ENCODE assay signal across 16 cellular contexts in genomic region chr13:110333837-110334236, GRCh38. TPM values are rescaled to one million over a fixed set of nuclear protein-coding genes. Genes with fewer than 3 reads are reported as not detected.
DNase-seq lines count a peak whose midpoint lies in the region; ATAC-seq and TF ChIP-seq lines count a peak whose summit lies in the region.
"Had no signal": no experiment of that assay in that cellular context is flagged by ENCODE, and none has a peak within 500 bp of the region (broad histone marks: within the 10 kb centered on the region; RNA-seq: fewer than 3 reads in every experiment).

No MANE protein-coding gene starts in this region.

- H3K27me3 Mint-ChIP-seq in chondrocyte (ENCODE audit: low read depth) = no peaks in the 10 kb centered on the region

- no TSS peak for BruUV-seq in IMR-90 (replicated peaks; lab: Mats Ljungman, UMichigan)

- H2BK120ac ChIP-seq in IMR-90 (ENCODE audit: low read depth, low read length) = peak overlapping the region; percentile 25

- 0 out of 2 replicates have a peak, but pooled peaks have one; percentile 15 for TF ChIP-seq POLR2A in IMR-90 (IDR thresholded peaks at IDR 0.05; ENCODE audit: low read depth, low read length)
- no peak for TF ChIP-seq POLR2A in stomach (IDR thresholded peaks at IDR 0.05)

- H2AFZ ChIP-seq in IMR-90 (replicated peaks; ENCODE audit: low read length, poor library complexity) = no peak overlapping the region

- H3K18ac ChIP-seq in IMR-90 (ENCODE audit: low read depth, low read length) = peak overlapping the region; percentile 1; the same call in 1 of the 2 replicates

- peaks cover 32 to 92% of the 10 kb centered on the region in 2 experiments for H3K79me1 ChIP-seq in IMR-90 (ENCODE audit: low read depth in 1 of 2, low read length in 2 of 2)

- intact Hi-C loops in IMR-90 (cut with micrococcal nuclease) = no loop called here
- intact Hi-C loops in stomach (cut with DNase I; ENCODE audit: low total_unique reads) = no loop called here

- no peaks in the 10 kb centered on the region for H3K27me3 ChIP-seq in IMR-90 (ENCODE audit: control insufficient read depth, insufficient read depth, low read length)
- no peaks in the 10 kb centered on the region for H3K27me3 ChIP-seq in muscle layer of colon (ENCODE audit: control insufficient read depth in 1 of 2, insufficient read depth in 2 of 2, low read length in 2 of 2)
- no peaks in the 10 kb centered on the region for H3K27me3 ChIP-seq in stomach
- H3K27me3 ChIP-seq: BLaER1 had no signal

- H4K5ac ChIP-seq in IMR-90 (ENCODE audit: low read depth, low read length) = no peak overlapping the region

- H3K4me3 Mint-ChIP-seq in chondrocyte (ENCODE audit: unreplicated experiment) = no peak overlapping the region
- H3K4me3 Mint-ChIP-seq: CD8-positive, alpha-beta T cell had no signal

- peak overlapping the region; percentile 3; the same call in 1 of the 2 replicates for H3K14ac ChIP-seq in IMR-90 (replicated peaks; ENCODE audit: low read depth, low read length)

- in situ Hi-C loops in IMR-90 (cut with MboI; ENCODE audit: low sequenced_read_pairs) = no loop called here

- H3K36me3 ChIP-seq in IMR-90 (ENCODE audit: control insufficient read depth, insufficient read depth, low read length) = peaks cover 29% of the 10 kb centered on the region
- no peaks in the 10 kb centered on the region for H3K36me3 ChIP-seq in muscle layer of colon (ENCODE audit: insufficient read depth, low read length)
- H3K36me3 ChIP-seq in stomach = no peaks in the 10 kb centered on the region
- H3K36me3 ChIP-seq: BLaER1 had no signal

- POLR2A ChIA-PET in IMR-90 (lab: Charles Lee; ENCODE audit: unreplicated experiment) = interaction anchor here (0.6 kb wide), 1 partner anchor 28 kb away, joined by 4 read pairs; no protein-coding TSS in a partner anchor

- no peak overlapping the region for H3K4me2 ChIP-seq in IMR-90 (ENCODE audit: low read depth, low read length)
- H3K4me2 ChIP-seq: BLaER1 had no signal

- H3K4me3 ChIP-seq in IMR-90 (ENCODE audit: insufficient read depth, low read depth, low read length) (no peak overlapping the region), muscle layer of colon (ENCODE audit: low read depth in 1 of 2, low read length in 2 of 2) (no peak overlapping the region), stomach (no peak overlapping the region)
- H3K4me3 ChIP-seq: BLaER1 had no signal

- CTCF ChIA-PET in IMR-90 (lab: Yijun Ruan, JAX) = interaction anchor here (0.7 to 1.3 kb wide), 2 partner anchors 21 to 87 kb away, joined by 3 read pairs; no protein-coding TSS in a partner anchor

- no peaks in the 10 kb centered on the region for H3K9me3 Mint-ChIP-seq in chondrocyte (ENCODE audit: low read depth)
- H3K9me3 Mint-ChIP-seq: CD8-positive, alpha-beta T cell had no signal

- H3K4me1 ChIP-seq in IMR-90 (ENCODE audit: control insufficient read depth, insufficient read depth, low read length) = peaks cover 59% of the 10 kb centered on the region
- peaks cover 97% of the 10 kb centered on the region for H3K4me1 ChIP-seq in muscle layer of colon (ENCODE audit: insufficient read depth, low read length)
- peaks cover 0 to 95% (median 48%) of the 10 kb centered on the region in 4 donors for H3K4me1 ChIP-seq in stomach
- H3K4me1 ChIP-seq: BLaER1 had no signal

- peaks cover 45% of the 10 kb centered on the region for H3K36me3 Mint-ChIP-seq in chondrocyte (ENCODE audit: low read depth)
- H3K36me3 Mint-ChIP-seq: CD8-positive, alpha-beta T cell had no signal

- no peak overlapping the region; the same call in 1 of the 2 replicates for H3K23ac ChIP-seq in IMR-90 (ENCODE audit: low read depth, low read length)

- no peak for TF ChIP-seq CTCF in IMR-90 (conservative IDR thresholded peaks at IDR 0.05; ENCODE audit: low read depth, low read length)
- TF ChIP-seq CTCF in chondrocyte (IDR thresholded peaks at IDR 0.05) = no peak
- TF ChIP-seq CTCF in stomach (IDR thresholded peaks at IDR 0.05) = no peak

- peak overlapping the region; percentile 69 for H3K4ac ChIP-seq in IMR-90 (ENCODE audit: low read depth, low read length)

- H3K9ac ChIP-seq in IMR-90 (ENCODE audit: low read depth, low read length) (no peak overlapping the region), muscle layer of colon (ENCODE audit: low read length) (no peak overlapping the region)
- H3K9ac ChIP-seq: BLaER1 had no signal

- H3K9me3 ChIP-seq in IMR-90 (ENCODE audit: control insufficient read depth, insufficient read depth, low read length) = no peaks in the 10 kb centered on the region
- H3K9me3 ChIP-seq in muscle layer of colon (ENCODE audit: low read length) = no peaks in the 10 kb centered on the region
- H3K9me3 ChIP-seq in stomach = no peaks in the 10 kb centered on the region

- peak overlapping the region; percentile 95 for H3K27ac Mint-ChIP-seq in chondrocyte (ENCODE audit: unreplicated experiment)
- H3K27ac Mint-ChIP-seq: CD8-positive, alpha-beta T cell had no signal

- 93% methylated on average over 10 of the region's 12 CpGs; no CpG with 5 or more reads in 1 of the 2 experiments for WGBS in IMR-90 (ENCODE audit: extremely low coverage in 2 of 2, insufficient read length in 1 of 2), 2 experiments
- WGBS in stomach, 5 donors = 72 to 85% (median 79%) methylated on average over 9 to 12 of the region's 12 CpGs

- TF ChIP-seq RAD21 in IMR-90 (IDR thresholded peaks at IDR 0.05; ENCODE audit: low read length) = no peak

- H3K56ac ChIP-seq in IMR-90 (ENCODE audit: extremely low read depth, insufficient read depth, low read length) = no peak overlapping the region

- TF ChIP-seq EP300 in stomach (IDR thresholded peaks at IDR 0.05) = no peak

- peaks cover 53% of the 10 kb centered on the region for H4K20me1 ChIP-seq in IMR-90 (ENCODE audit: insufficient read depth, low read length)
- H4K20me1 ChIP-seq: BLaER1 had no signal

- peaks cover 100% of the 10 kb centered on the region for H3K4me1 Mint-ChIP-seq in chondrocyte (ENCODE audit: low read depth)

- H2BK15ac ChIP-seq in IMR-90 (ENCODE audit: low read depth, low read length) = peak overlapping the region; percentile 38; the same call in 1 of the 3 replicates

- H2AK9ac ChIP-seq in IMR-90 (replicated peaks; ENCODE audit: low read depth, low read length, poor library complexity) = peak overlapping the region; percentile 32

- H4K91ac ChIP-seq in IMR-90 (ENCODE audit: insufficient read depth, low read depth, low read length) = peak overlapping the region; percentile 41; the same call in 1 of the 2 replicates

- H4K8ac ChIP-seq in IMR-90 (ENCODE audit: low read depth in 2 of 2, low read length in 2 of 2) = peak overlapping the region in 1 of 2 experiments; percentile 54; a peak in 1 of 4 replicates

- peak overlapping the region; percentile 71 for H2AK5ac ChIP-seq in IMR-90 (ENCODE audit: low read depth, low read length)

- peak overlapping the region; percentile 22 for H2BK5ac ChIP-seq in IMR-90 (ENCODE audit: low read depth, low read length, poor library complexity, severe bottlenecking)

- dilution Hi-C loops in IMR-90 (cut with HindIII; ENCODE audit: low sequenced_read_pairs, unreplicated experiment) = no loop called here

- DNase-seq in IMR-90 = no peak
- DNase-seq in chondrocyte (ENCODE audit: low spot score) = no peak
- DNase-seq in stomach = no peak
- DNase-seq in ecto neural progenitor cell (ENCODE audit: low spot score) = no peak
- no peak for DNase-seq in superior temporal gyrus (ENCODE audit: extremely low spot score)
- DNase-seq in GOT3 (lab: John Stamatoyannopoulos, UW) = no peak
- DNase-seq: CD8-positive, alpha-beta T cell; H7; NCI-H1048; NCI-H146; NCI-H2081; NCI-H748 treated with DMSO at 0.1 percent for 48 hours had no signal

- H2BK20ac ChIP-seq in IMR-90 (ENCODE audit: low read depth, low read length) = peak overlapping the region; percentile 21; the same call in 1 of the 2 replicates

- ATAC-seq in IMR-90 (ENCODE audit: low read depth) = no peak
- ATAC-seq in HG02885 (IDR thresholded peaks at IDR 0.05; ENCODE audit: poor library complexity, unreplicated experiment) = no peak
- ATAC-seq: CD8-positive, alpha-beta T cell; HepG2 had no signal

- peaks cover 51% of the 10 kb centered on the region for H3K9me1 ChIP-seq in IMR-90 (ENCODE audit: insufficient read depth, low read length)

- H3K27ac ChIP-seq in IMR-90 (ENCODE audit: insufficient read depth, low read length) (no peak overlapping the region), muscle layer of colon (ENCODE audit: low read depth, low read length) (peak overlapping the region; percentile 92), stomach (peak overlapping the region in 3 of 5 donors; percentile 84 to 92 (median 85))
- H3K27ac ChIP-seq: BLaER1 had no signal

TF ChIP-seq in IMR-90, 13 proteins besides CTCF, POLR2A, EP300 and RAD21 (continues in another document):
- TF ChIP-seq CHD1 (IDR thresholded peaks at IDR 0.05; ENCODE audit: low read depth, low read length) = no peak
- no peak for TF ChIP-seq CEBPB (IDR thresholded peaks at IDR 0.05; ENCODE audit: low read depth, low read length)
- TF ChIP-seq USF2 (IDR thresholded peaks at IDR 0.05; ENCODE audit: low read depth, low read length) = no peak
- no peak for TF ChIP-seq MAZ (IDR thresholded peaks at IDR 0.05; ENCODE audit: borderline replicate concordance, low read depth, low read length)
- no peak for TF ChIP-seq BHLHE40 (IDR thresholded peaks at IDR 0.05; ENCODE audit: low read depth, low read length)

RNA-seq across cellular contexts. Expression of gene COL4A2, which starts 26.8 kb away (rescaled TPM):
- total RNA-seq in IMR-90 (2012; rRNA removed) (90.7 and 97.5 TPM in 2 replicates), chondrocyte (1,370 to 2,411 TPM (median 2,366 TPM) in 3 replicates), stomach (100 to 1,000 TPM; 134 to 531 (median 366) TPM)
- polyA plus RNA-seq in IMR-90 (2012; rRNA removed) (457 and 533 TPM in 2 replicates), stomach (10 to 100 TPM; 24.0 to 96.6 (median 38.4) TPM)
- 220 and 733 TPM in 2 replicates for polyA plus RNA-seq in IMR-90 (2012; cell fraction: cytosol; rRNA removed)
- 553 and 1,147 TPM in 2 replicates for polyA plus RNA-seq in IMR-90 (2012; cell fraction: nucleus; rRNA removed; ENCODE audit: low replicate concordance)
- total RNA-seq: CD8-positive, alpha-beta T cell had no signal

RNA-seq across cellular contexts. Expression of gene COL4A1, which starts 26.9 kb away (rescaled TPM):
- 230 and 263 TPM in 2 replicates for total RNA-seq in IMR-90 (2012; rRNA removed)
- 301 and 337 TPM in 2 replicates for polyA plus RNA-seq in IMR-90 (2012; rRNA removed)
- 173 and 272 TPM in 2 replicates for polyA plus RNA-seq in IMR-90 (2012; cell fraction: cytosol; rRNA removed)
- polyA plus RNA-seq in IMR-90 (2012; cell fraction: nucleus; rRNA removed; ENCODE audit: low replicate concordance) = 217 and 287 TPM in 2 replicates
- 2,319 to 5,210 TPM (median 5,209 TPM) in 3 replicates for total RNA-seq in chondrocyte
- total RNA-seq in stomach = 100 to 1,000 TPM; 132 to 798 (median 175) TPM
- 10 to 100 TPM; 18.8 to 59.0 (median 30.6) TPM for polyA plus RNA-seq in stomach
- total RNA-seq: CD8-positive, alpha-beta T cell; HepG2 had no signal
- polyA plus RNA-seq: HepG2 had no signal
